10 cellular contexts compared by ENCODE assay signal in the genomic region with DNA sequence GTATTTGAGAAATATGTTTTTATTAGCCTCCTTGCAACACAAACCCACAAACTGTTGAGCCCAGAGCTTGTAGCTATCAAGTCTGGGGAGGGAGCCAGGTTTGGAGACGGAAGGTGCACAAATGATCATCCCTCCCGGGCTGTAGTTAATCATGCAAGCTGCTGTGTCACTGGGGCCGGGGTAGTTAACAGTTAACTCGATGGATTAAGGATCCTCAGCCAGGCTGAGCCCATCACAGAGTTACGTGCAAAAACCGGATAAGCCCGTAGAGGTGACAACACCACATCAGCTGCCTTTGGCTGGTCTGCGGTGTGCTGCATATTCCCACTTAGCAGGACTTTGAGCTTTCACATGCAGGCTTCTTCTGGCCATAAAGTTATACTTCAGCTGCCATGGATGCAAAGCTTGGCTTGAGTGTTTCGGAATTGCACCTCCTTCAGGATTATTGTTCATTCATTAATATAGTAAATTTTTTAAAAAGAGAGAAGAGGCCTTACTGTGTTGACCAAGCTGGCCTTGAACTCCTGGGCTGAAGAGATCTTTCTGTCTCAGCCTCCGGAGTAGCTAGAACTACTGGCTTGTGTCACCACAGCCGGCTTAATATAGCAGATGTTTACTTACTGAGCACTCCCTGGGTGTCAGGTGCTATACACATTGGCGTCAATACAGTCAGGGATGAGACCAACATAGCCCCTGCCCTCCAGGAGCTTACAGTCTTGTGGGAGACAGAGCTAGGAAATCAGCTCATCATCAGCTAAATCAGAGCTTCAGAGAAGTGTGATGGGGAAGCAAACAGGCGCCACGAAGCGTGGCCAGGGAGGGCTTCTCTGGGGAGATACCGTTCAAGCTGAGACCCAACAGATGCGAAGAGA.
DNase-seq lines count a peak whose midpoint lies in the region; ATAC-seq, FAIRE-seq and TF ChIP-seq lines count a peak whose summit lies in the region.
"Had no signal": no experiment of that assay in that cellular context is flagged by ENCODE, and none has a peak within 500 bp of the region (broad histone marks: within the 10 kb centered on the region; RNA-seq: fewer than 3 reads in every experiment).

No MANE protein-coding gene starts in this region.

- H3K27me3 ChIP-seq in MG63 (no peaks in the 10 kb centered on the region), endothelial cell of umbilical vein (ENCODE audit: control insufficient read depth in 2 of 2, insufficient read depth in 2 of 2, low read length in 2 of 2) (no peaks in the 10 kb centered on the region), prostate gland (replicated peaks; ENCODE audit: insufficient read depth) (no peaks in the 10 kb centered on the region)

- no peak overlapping the region for H3K4me3 ChIP-seq in MG63
- no peak overlapping the region for H3K4me3 ChIP-seq in endothelial cell of umbilical vein (replicated peaks in 1 of 3; ENCODE audit: insufficient read depth in 1 of 3, low read depth in 1 of 3, low read length in 3 of 3)
- H3K4me3 ChIP-seq in prostate gland: no peak overlapping the region

- peak; percentile 38 for FAIRE-seq in endothelial cell of umbilical vein (lab: Jason Lieb, UNC)
- FAIRE-seq: colon had no signal

- intact Hi-C loops in endothelial cell of umbilical vein (cut with micrococcal nuclease) (no loop called here), prostate gland (cut with DNase I) (no loop called here)

- H3K4me2 ChIP-seq in endothelial cell of umbilical vein (ENCODE audit: insufficient read depth, low read length): no peak overlapping the region

- BruUV-seq in endothelial cell of umbilical vein (replicated peaks; lab: Mats Ljungman, UMichigan): no TSS peak

- H3K36me3 ChIP-seq in MG63 (no peaks in the 10 kb centered on the region), endothelial cell of umbilical vein (ENCODE audit: control insufficient read depth in 2 of 2, extremely low read depth in 1 of 2, insufficient read depth in 2 of 2, low read length in 2 of 2) (no peaks in the 10 kb centered on the region), prostate gland (no peaks in the 10 kb centered on the region)

- no peaks in the 10 kb centered on the region for H3K9me1 ChIP-seq in endothelial cell of umbilical vein (replicated peaks; ENCODE audit: control insufficient read depth, extremely low read depth, insufficient read depth, low read length)

- CTCF ChIA-PET in endothelial cell of umbilical vein (lab: Charles Lee): interaction anchor here (0.9 to 2.7 kb wide), 7 partner anchors 10 to 228 kb away, joined by 3 to 11 read pairs (median 5); no protein-coding TSS in a partner anchor

- no peak overlapping the region for H2AFZ ChIP-seq in endothelial cell of umbilical vein (ENCODE audit: low read depth, low read length)

- H3K4me1 ChIP-seq in endothelial cell of umbilical vein (ENCODE audit: control insufficient read depth, extremely low read depth, insufficient read depth, low read length) (peaks cover 22% of the 10 kb centered on the region), prostate gland (replicated peaks) (peaks cover 1% of the 10 kb centered on the region)

- H3K9ac ChIP-seq in endothelial cell of umbilical vein (replicated peaks; ENCODE audit: extremely low read depth, insufficient read depth, low read length): no peak overlapping the region

- TF ChIP-seq CTCF in endothelial cell of umbilical vein (IDR thresholded peaks at IDR 0.05; ENCODE audit: extremely low read depth in 1 of 2, insufficient read depth in 1 of 2, low read depth in 1 of 2, low read length in 2 of 2): no peak
- TF ChIP-seq CTCF in prostate gland (IDR thresholded peaks at IDR 0.05): no peak
- TF ChIP-seq CTCF in GM20000 (IDR thresholded peaks at IDR 0.05; ENCODE audit: extremely low read depth, missing control alignments): no peak

- H3K27ac ChIP-seq in endothelial cell of umbilical vein (ENCODE audit: insufficient read depth, low read depth, low read length) (no peak overlapping the region), prostate gland (peak overlapping the region; percentile 74 to 80)

- WGBS in prostate gland: 74% methylated on average over 16 of the region's 17 CpGs

- dilution Hi-C loops in endothelial cell of umbilical vein (cut with MboI; ENCODE audit: extremely low pct_ligation_motif_present, low sequenced_read_pairs): no loop called here

- no peaks in the 10 kb centered on the region for H3K79me2 ChIP-seq in endothelial cell of umbilical vein (ENCODE audit: control insufficient read depth, insufficient read depth, low read length)

- no peaks in the 10 kb centered on the region for H4K20me1 ChIP-seq in endothelial cell of umbilical vein (replicated peaks; ENCODE audit: control insufficient read depth, extremely low read depth, insufficient read depth, low read length)

- TF ChIP-seq POLR2A in endothelial cell of umbilical vein (IDR thresholded peaks at IDR 0.05; ENCODE audit: low read depth, low read length) (no peak), prostate gland (IDR thresholded peaks at IDR 0.05) (no peak)

- POLR2A ChIA-PET in endothelial cell of umbilical vein (lab: Charles Lee): no interaction called here

- ATAC-seq in GM18498 (IDR thresholded peaks at IDR 0.05; ENCODE audit: unreplicated experiment) (peak; percentile 28), HG03432 (IDR thresholded peaks at IDR 0.05; ENCODE audit: unreplicated experiment) (no peak)

- DNase-seq in MG63 (peak; percentile 50), endothelial cell of umbilical vein (ENCODE audit: low read depth, low spot score) (no peak), prostate gland (ENCODE audit: low spot score) (no peak), NCI-H146 treated with DMSO at 0.1 percent for 48 hours (lab: John Stamatoyannopoulos, UW; ENCODE audit: unreplicated experiment) (no peak), NCI-H69 (lab: John Stamatoyannopoulos, UW) (no peak), GM20000 (ENCODE audit: low spot score) (no peak)
- DNase-seq: NCI-H526 treated with DMSO at 0.1 percent for 48 hours had no signal

- H3K9me3 ChIP-seq in MG63: no peaks in the 10 kb centered on the region
- no peaks in the 10 kb centered on the region for H3K9me3 ChIP-seq in endothelial cell of umbilical vein (replicated peaks; ENCODE audit: control insufficient read depth, insufficient read depth, low read length)
- H3K9me3 ChIP-seq in prostate gland: no peaks in the 10 kb centered on the region

TF ChIP-seq in endothelial cell of umbilical vein, 7 proteins besides CTCF, POLR2A, EP300 and RAD21:
- TF ChIP-seq FOS (IDR thresholded peaks at IDR 0.05; ENCODE audit: borderline replicate concordance, insufficient read depth, low read length) (no peak), MAX (IDR thresholded peaks at IDR 0.05; ENCODE audit: insufficient read depth, insufficient read length) (no peak), GATA2 (IDR thresholded peaks at IDR 0.05; ENCODE audit: insufficient read depth, insufficient read length, low read depth, low read length) (no peak)
